7 cellular contexts compared by ENCODE assay signal in genomic region chr22:26428515-26429457, GRCh38. TPM values are rescaled to one million over a fixed set of nuclear protein-coding genes. Genes with fewer than 3 reads are reported as not detected.
DNase-seq lines count a peak whose midpoint lies in the region; ATAC-seq, FAIRE-seq and TF ChIP-seq lines count a peak whose summit lies in the region.

Gene ASPHD2, plus strand, starts transcription at chr22:26429260. Its CDS starts 4,356 bp downstream, at chr22:26433616.

- DNase-seq in NCI-H1694 (lab: John Stamatoyannopoulos, UW) = peak; percentile 20
- DNase-seq in UCSD-AML1 (lab: John Stamatoyannopoulos, UW; ENCODE audit: unreplicated experiment) = peak; percentile 59
- DNase-seq in body of pancreas = peak; percentile 50 to 69 (median 57)
- DNase-seq in iPS-NIHi7 (ENCODE audit: extremely low spot score) = peak; percentile 90
- peak; percentile 63 for DNase-seq in small intestine

- peak within 1 kb of the TSS; percentile 26 to 73 (median 48) for H3K27ac ChIP-seq in body of pancreas
- H3K27ac ChIP-seq in small intestine (ENCODE audit: low read depth in 1 of 2, low read length in 1 of 2) = peak within 1 kb of the TSS; percentile 83 to 88

- no peak for FAIRE-seq in small intestine (lab: Jason Lieb, UNC)

- H3K4me3 ChIP-seq in body of pancreas (peak within 1 kb of the TSS; percentile 16 to 19), small intestine (ENCODE audit: low read depth in 1 of 2, low read length in 2 of 2) (peak within 1 kb of the TSS; percentile 30 to 79)

- ATAC-seq in GM18511 (IDR thresholded peaks at IDR 0.05; ENCODE audit: unreplicated experiment) (peak; percentile 77), HG02840 (IDR thresholded peaks at IDR 0.05; ENCODE audit: low FRiP score, unreplicated experiment) (peak; percentile 63), body of pancreas (peak; percentile 80)

- intact Hi-C loops in body of pancreas (cut with DNase I) = no loop called here

- no peaks in the 10 kb centered on the region for H3K9me3 ChIP-seq in body of pancreas
- no peaks in the 10 kb centered on the region for H3K9me3 ChIP-seq in small intestine (ENCODE audit: control insufficient read depth, low read depth)

- H3K27me3 ChIP-seq in body of pancreas (no peaks in the 10 kb centered on the region), small intestine (ENCODE audit: control insufficient read depth in 2 of 2, insufficient read depth in 2 of 2, low read length in 2 of 2) (no peaks in the 10 kb centered on the region)

- WGBS in body of pancreas, 2 donors = 2% methylated on average over 36 to 66 of the region's 96 CpGs
- 0 to 1% (median 1%) methylated on average over 37 to 96 of the region's 96 CpGs for WGBS in small intestine, 3 donors

- peak in 2 of 3 donors; percentile 52 to 64 for TF ChIP-seq POLR2A in body of pancreas (IDR thresholded peaks at IDR 0.05)

- H3K36me3 ChIP-seq in body of pancreas (replicated peaks in 1 of 2; ENCODE audit: insufficient read depth in 1 of 2, low read depth in 2 of 2) = no peaks in the 10 kb centered on the region
- H3K36me3 ChIP-seq in small intestine (ENCODE audit: control insufficient read depth in 2 of 2, insufficient read depth in 2 of 2, low read length in 2 of 2) = no peaks in the 10 kb centered on the region

- H3K4me1 ChIP-seq in body of pancreas (peaks cover 13% of the 10 kb centered on the region), small intestine (ENCODE audit: control insufficient read depth in 2 of 2, insufficient read depth in 1 of 2, low read depth in 1 of 2, low read length in 1 of 2) (no peaks in the 10 kb centered on the region)

- peak in 2 of 7 experiments; percentile 16 to 21 for TF ChIP-seq CTCF in body of pancreas (IDR thresholded peaks at IDR 0.05)

RNA-seq across cellular contexts. Expression of gene ASPHD2, which starts in this region (rescaled TPM):
- total RNA-seq in body of pancreas = 1 to 10 TPM in 1 of 2 donors, under 1 TPM in 1; 0.33 to 1.6 TPM
- polyA plus RNA-seq in small intestine = 1 to 10 TPM in 1 of 3 donors, under 1 TPM in 2; 0.45 to 1.8 (median 0.54) TPM

Comparison
In these comparisons a context has a peak if more than half of its experiments do, and no peak if none do; other contexts are left out.
1. Peak in every context shown above with its lines: DNase-seq, ATAC-seq, H3K4me3 ChIP-seq and H3K27ac ChIP-seq.
2. DNase-seq: peak in every context shown above with its lines; median percentile 90 in iPS-NIHi7; 63 in small intestine; 59 in UCSD-AML1; 57 in body of pancreas; 20 in NCI-H1694.